8 cellular contexts compared by ENCODE assay signal in the genomic region with DNA sequence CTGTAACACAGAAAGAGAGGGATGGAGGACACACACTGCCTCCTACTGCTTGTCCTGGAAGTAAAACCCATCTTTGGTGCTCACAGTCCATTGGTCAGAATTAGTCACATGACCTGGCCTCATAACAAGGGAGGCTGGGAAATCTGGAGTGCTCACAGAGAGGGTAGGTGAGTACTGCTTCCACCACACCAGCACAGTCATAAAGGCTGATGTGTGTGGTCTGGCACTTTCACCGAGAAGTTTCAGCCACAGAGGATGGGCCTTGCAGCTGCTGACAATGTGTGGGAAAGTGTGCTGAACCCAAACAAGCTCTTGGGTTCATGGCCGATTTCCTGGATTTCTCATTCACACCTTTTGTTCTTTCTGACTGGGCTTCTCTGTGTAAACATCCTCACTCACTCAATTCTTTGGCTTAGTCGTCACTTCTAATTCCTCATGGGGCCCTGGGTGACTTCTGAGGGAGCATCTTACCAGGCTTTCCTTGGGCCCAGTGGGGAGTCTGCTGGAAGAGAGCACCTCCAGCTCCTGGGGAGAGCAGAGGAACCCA.
DNase-seq lines count a peak whose midpoint lies in the region; ATAC-seq and TF ChIP-seq lines count a peak whose summit lies in the region.

No MANE protein-coding gene starts in this region.

- H3K27ac ChIP-seq in caudate nucleus (ENCODE audit: low read depth, low read length): no peak overlapping the region

- no peak for TF ChIP-seq CTCF in GM13976 (IDR thresholded peaks at IDR 0.05; ENCODE audit: borderline replicate concordance, control extremely low read depth, extremely low read depth, insufficient read depth, missing control alignments)

- DNase-seq in GM13976 (ENCODE audit: low spot score) (peak; percentile 75), HT1080 (ENCODE audit: low read depth) (peak; percentile 91), sciatic nerve (ENCODE audit: low spot score) (no peak), NCI-H1105 (lab: John Stamatoyannopoulos, UW) (no peak), caudate nucleus (lab: John Stamatoyannopoulos, UW) (no peak), NCI-H1105 treated with DMSO at 0.1 percent for 48 hours (lab: John Stamatoyannopoulos, UW) (no peak)

- intact Hi-C loops in sciatic nerve (cut with DNase I): no loop called here

- in situ Hi-C loops in GM13976 (cut with MboI; ENCODE audit: low sequenced_read_pairs, unreplicated experiment): no loop called here

- ATAC-seq in GM21526 (IDR thresholded peaks at IDR 0.05; ENCODE audit: low FRiP score, unreplicated experiment): peak; percentile 100
- ATAC-seq in esophagus mucosa: peak; percentile 82
- no peak for ATAC-seq in sciatic nerve

Comparison
In these comparisons a context has a peak if more than half of its experiments do, and no peak if none do; other contexts are left out.
1. DNase-seq: peak in GM13976 (single experiment) and HT1080 (single experiment); none in sciatic nerve (single experiment), NCI-H1105 (single experiment), caudate nucleus (0 of 61) and NCI-H1105 treated with DMSO at 0.1 percent for 48 hours (single experiment).